Comparison of ENCODE assay signal across 9 cellular contexts in genomic region chr2:120470041-120470716, GRCh38.
DNase-seq lines count a peak whose midpoint lies in the region; ATAC-seq and TF ChIP-seq lines count a peak whose summit lies in the region.
"Had no signal": no experiment of that assay in that cellular context is flagged by ENCODE, and none has a peak within 500 bp of the region (broad histone marks: within the 10 kb centered on the region; RNA-seq: fewer than 3 reads in every experiment).

No MANE protein-coding gene starts in this region.

- H2AFZ ChIP-seq in neural progenitor cell (replicated peaks) = no peak overlapping the region

- peaks cover 12% of the 10 kb centered on the region for H3K4me1 Mint-ChIP-seq in neural progenitor cell
- H3K4me1 Mint-ChIP-seq: natural killer cell had no signal

- no peaks in the 10 kb centered on the region for H3K36me3 ChIP-seq in neural progenitor cell

- H3K27ac Mint-ChIP-seq in neural progenitor cell = no peak overlapping the region
- H3K27ac Mint-ChIP-seq: natural killer cell had no signal

- TF ChIP-seq CTCF in foreskin keratinocyte (conservative IDR thresholded peaks at IDR 0.05) (no peak), neural progenitor cell (IDR thresholded peaks at IDR 0.05) (no peak)

- H3K27me3 Mint-ChIP-seq in neural progenitor cell (ENCODE audit: insufficient read depth, low read depth) = peaks cover 58% of the 10 kb centered on the region

- peaks cover 12% of the 10 kb centered on the region for H3K9me3 Mint-ChIP-seq in neural progenitor cell
- H3K9me3 Mint-ChIP-seq: natural killer cell had no signal

- H3K4me2 ChIP-seq in neural progenitor cell = no peak overlapping the region

- peaks cover 24% of the 10 kb centered on the region for H4K20me1 ChIP-seq in neural progenitor cell (ENCODE audit: low read depth)

- H3K79me2 ChIP-seq in neural progenitor cell (ENCODE audit: low read depth) = no peaks in the 10 kb centered on the region

- peak; percentile 83 for ATAC-seq in foreskin keratinocyte
- no peak for ATAC-seq in GM21360 (IDR thresholded peaks at IDR 0.05; ENCODE audit: unreplicated experiment)
- no peak for ATAC-seq in HG03571 (IDR thresholded peaks at IDR 0.05; ENCODE audit: unreplicated experiment)

- H3K4me1 ChIP-seq in foreskin keratinocyte = peaks cover 25% of the 10 kb centered on the region
- peaks cover 7% of the 10 kb centered on the region for H3K4me1 ChIP-seq in neural progenitor cell

- H3K9me3 ChIP-seq in neural progenitor cell (ENCODE audit: low read depth) = no peaks in the 10 kb centered on the region

- H3K9ac ChIP-seq in neural progenitor cell = no peak overlapping the region

- H3K27ac ChIP-seq in foreskin keratinocyte = no peak overlapping the region
- H3K27ac ChIP-seq in skin epidermis = peak overlapping the region in 18 of 21 experiments; percentile 16 to 79 (median 59)
- no peak overlapping the region for H3K27ac ChIP-seq in neural progenitor cell

- peaks cover 12% of the 10 kb centered on the region for H3F3A ChIP-seq in neural progenitor cell (ENCODE audit: low read depth)

- H3K4me3 ChIP-seq in skin epidermis (no peak overlapping the region), neural progenitor cell (no peak overlapping the region)

- DNase-seq in H4 (ENCODE audit: low spot score) = peak; percentile 93
- peak; percentile 74 for DNase-seq in SIG-M5 treated with dmso at 0.1 percent for 504 hours (lab: John Stamatoyannopoulos, UW; ENCODE audit: unreplicated experiment)
- peak; percentile 79 to 86 for DNase-seq in foreskin keratinocyte
- DNase-seq in middle frontal gyrus (ENCODE audit: extremely low spot score, low spot score) = no peak
- no peak for DNase-seq in neural progenitor cell (ENCODE audit: low spot score)
- DNase-seq: natural killer cell had no signal

- H3K36me3 Mint-ChIP-seq in neural progenitor cell = peaks cover 2% of the 10 kb centered on the region
- H3K36me3 Mint-ChIP-seq: natural killer cell had no signal

- no peaks in the 10 kb centered on the region for H3K27me3 ChIP-seq in foreskin keratinocyte
- H3K27me3 ChIP-seq in neural progenitor cell = peaks cover 100% of the 10 kb centered on the region

- no peak overlapping the region for H3K4me3 Mint-ChIP-seq in neural progenitor cell
- H3K4me3 Mint-ChIP-seq: natural killer cell had no signal

Comparison
In these comparisons a context has a peak if more than half of its experiments do, and no peak if none do; other contexts are left out.
1. DNase-seq: peak in H4 (single experiment), SIG-M5 treated with dmso at 0.1 percent for 504 hours (single experiment) and foreskin keratinocyte (2 of 2); none in middle frontal gyrus (single experiment) and neural progenitor cell (single experiment).
2. H3K27ac ChIP-seq: peak in skin epidermis (18 of 21); none in foreskin keratinocyte (single experiment) and neural progenitor cell (single experiment).